Comparison of ENCODE assay signal across 8 cellular contexts in genomic region chr15:60392986-60393811, GRCh38.
A peak's percentile ranks its signal among the peaks of the same experiment; 100 is the strongest.
DNase-seq lines count a peak whose midpoint lies in the region; ATAC-seq, FAIRE-seq and TF ChIP-seq lines count a peak whose summit lies in the region.

No MANE protein-coding gene starts in this region.

- H3K27me3 Mint-ChIP-seq in nephron progenitor cell (ENCODE audit: low read depth, poor library complexity) = peaks cover 2% of the 10 kb centered on the region

- FAIRE-seq in RCC 7860 (lab: Jason Lieb, UNC) = peak; percentile 95
- no peak for FAIRE-seq in D721Med (lab: Jason Lieb, UNC)

- in situ Hi-C loops in ACHN (cut with HindIII; ENCODE audit: low pct_ligation_motif_present, low pct_unique_long_range_greater_than_20kb, low sequenced_read_pairs) = no loop called here

- peak overlapping the region; percentile 96 for H3K4me3 ChIP-seq in epithelial cell of esophagus (ENCODE audit: low read length)

- no peaks in the 10 kb centered on the region for H3K9me3 Mint-ChIP-seq in nephron progenitor cell

- peaks cover 5% of the 10 kb centered on the region for H3K36me3 Mint-ChIP-seq in nephron progenitor cell (ENCODE audit: low read depth)

- ATAC-seq in GM19035 (IDR thresholded peaks at IDR 0.05; ENCODE audit: unreplicated experiment) (no peak), HG03520 (IDR thresholded peaks at IDR 0.05; ENCODE audit: unreplicated experiment) (no peak)

- TF ChIP-seq CTCF in epithelial cell of esophagus (IDR thresholded peaks at IDR 0.05; ENCODE audit: insufficient read depth, low read depth, low read length, missing control alignments) = no peak
- TF ChIP-seq CTCF in nephron progenitor cell (IDR thresholded peaks at IDR 0.05) = no peak
- no peak for TF ChIP-seq CTCF in D721Med (IDR thresholded peaks at IDR 0.05; ENCODE audit: insufficient read depth, missing control alignments)

- H3K4me3 Mint-ChIP-seq in nephron progenitor cell = peak overlapping the region; percentile 46

- peak overlapping the region; percentile 99 for H3K27ac Mint-ChIP-seq in nephron progenitor cell

- DNase-seq in ACHN (peak; percentile 92), GOT3 (lab: John Stamatoyannopoulos, UW) (peak; percentile 61), RCC 7860 (ENCODE audit: low spot score) (peak; percentile 100), epithelial cell of esophagus (ENCODE audit: low read depth) (peak; percentile 98), nephron progenitor cell (peak; percentile 30), D721Med (ENCODE audit: insufficient read length, low spot score) (no peak)

- peaks cover 82% of the 10 kb centered on the region for H3K4me1 Mint-ChIP-seq in nephron progenitor cell
